In genomic region chr12:57519758-57520007, GRCh38 we compare ENCODE assay signal across 8 cellular contexts. TPM values are rescaled to one million over a fixed set of nuclear protein-coding genes. Genes with fewer than 3 reads are reported as not detected.
DNase-seq lines count a peak whose midpoint lies in the region; ATAC-seq lines count a peak whose summit lies in the region.

No MANE protein-coding gene starts in this region.

- peaks cover 36% of the 10 kb centered on the region for H3K36me3 ChIP-seq in CD4-positive, CD25-positive, alpha-beta regulatory T cell (ENCODE audit: control insufficient read depth, insufficient read depth, low read length)
- peaks cover 17% of the 10 kb centered on the region for H3K36me3 ChIP-seq in mucosa of stomach (ENCODE audit: control insufficient read depth, insufficient read depth, low read length)

- peak overlapping the region; percentile 97 to 99 (median 98) for H3K4me3 Mint-ChIP-seq in CD4-positive, CD25-positive, alpha-beta regulatory T cell

- no peak for ATAC-seq in CD4-positive, CD25-positive, alpha-beta regulatory T cell (ENCODE audit: low read depth in 2 of 2)
- ATAC-seq in GM18907 (IDR thresholded peaks at IDR 0.05; ENCODE audit: unreplicated experiment): no peak
- no peak for ATAC-seq in GM19023 (IDR thresholded peaks at IDR 0.05; ENCODE audit: unreplicated experiment)

- DNase-seq in CD4-positive, CD25-positive, alpha-beta regulatory T cell: peak in 2 of 3 donors; percentile 14 to 27
- DNase-seq in NCI-H748 (lab: John Stamatoyannopoulos, UW; ENCODE audit: unreplicated experiment): peak; percentile 54
- peak in 1 of 61 donors; percentile 18 for DNase-seq in caudate nucleus (lab: John Stamatoyannopoulos, UW)
- no peak for DNase-seq in COR-L47 (lab: John Stamatoyannopoulos, UW)
- no peak for DNase-seq in NCI-H146 (lab: John Stamatoyannopoulos, UW)

- H3K9ac ChIP-seq in mucosa of stomach (ENCODE audit: low read length): peak overlapping the region; percentile 90

- H3K4me1 ChIP-seq in CD4-positive, CD25-positive, alpha-beta regulatory T cell (ENCODE audit: control insufficient read depth, insufficient read depth, low read length, poor library complexity, severe bottlenecking): peaks cover 56% of the 10 kb centered on the region
- peaks cover 42% of the 10 kb centered on the region for H3K4me1 ChIP-seq in mucosa of stomach (ENCODE audit: control insufficient read depth, insufficient read depth, low read length)

- no peaks in the 10 kb centered on the region for H3K27me3 ChIP-seq in CD4-positive, CD25-positive, alpha-beta regulatory T cell (ENCODE audit: control insufficient read depth, insufficient read depth, low read length)
- H3K27me3 ChIP-seq in mucosa of stomach (ENCODE audit: control insufficient read depth, insufficient read depth, low read length): no peaks in the 10 kb centered on the region

- peak overlapping the region; percentile 98 for H3K27ac ChIP-seq in CD4-positive, CD25-positive, alpha-beta regulatory T cell (ENCODE audit: insufficient read depth, low read length, poor library complexity, severe bottlenecking)
- H3K27ac ChIP-seq in caudate nucleus (ENCODE audit: low read depth, low read length): peak overlapping the region; percentile 95

- H3K27me3 Mint-ChIP-seq in CD4-positive, CD25-positive, alpha-beta regulatory T cell: peaks cover 21% of the 10 kb centered on the region

- H3K27ac Mint-ChIP-seq in CD4-positive, CD25-positive, alpha-beta regulatory T cell: peak overlapping the region; percentile 97 to 100 (median 100)

- peaks cover 21 to 65% (median 48%) of the 10 kb centered on the region in 4 donors for H3K4me1 Mint-ChIP-seq in CD4-positive, CD25-positive, alpha-beta regulatory T cell

- H3K36me3 Mint-ChIP-seq in CD4-positive, CD25-positive, alpha-beta regulatory T cell: peaks cover 29% of the 10 kb centered on the region

- peak overlapping the region; percentile 98 for H3K4me3 ChIP-seq in CD4-positive, CD25-positive, alpha-beta regulatory T cell (ENCODE audit: low read depth, low read length)
- peak overlapping the region; percentile 90 for H3K4me3 ChIP-seq in mucosa of stomach (ENCODE audit: low read length)

- H3K9me3 Mint-ChIP-seq in CD4-positive, CD25-positive, alpha-beta regulatory T cell: peaks cover 0 to 3% (median 0%) of the 10 kb centered on the region in 7 donors

- H3K9me3 ChIP-seq in CD4-positive, CD25-positive, alpha-beta regulatory T cell (ENCODE audit: control insufficient read depth in 2 of 2, low read length in 2 of 2): no peaks in the 10 kb centered on the region
- no peaks in the 10 kb centered on the region for H3K9me3 ChIP-seq in mucosa of stomach (ENCODE audit: control insufficient read depth, low read length)

RNA-seq across cellular contexts. Expression of gene DDIT3, which starts 0.6 kb away (rescaled TPM):
- 159 TPM for total RNA-seq in CD4-positive, CD25-positive, alpha-beta regulatory T cell
- polyA plus RNA-seq in CD4-positive, CD25-positive, alpha-beta regulatory T cell: 10 to 100 TPM; 17.8 to 25.3 (median 20.9) TPM

RNA-seq across cellular contexts. Expression of gene MBD6, which starts 2.9 kb away (rescaled TPM):
- 104 TPM for total RNA-seq in CD4-positive, CD25-positive, alpha-beta regulatory T cell
- polyA plus RNA-seq in CD4-positive, CD25-positive, alpha-beta regulatory T cell: 1 to 10 TPM; 1.8 to 3.0 (median 2.3) TPM

RNA-seq across cellular contexts. Expression of gene DCTN2, which starts 27.3 kb away (rescaled TPM):
- total RNA-seq in CD4-positive, CD25-positive, alpha-beta regulatory T cell: 74.9 TPM
- polyA plus RNA-seq in CD4-positive, CD25-positive, alpha-beta regulatory T cell: 10 to 100 TPM; 75.1 to 91.6 (median 78.9) TPM

RNA-seq across cellular contexts. Expression of gene KIF5A, which starts 30.2 kb away (rescaled TPM):
- 0.72 TPM for total RNA-seq in CD4-positive, CD25-positive, alpha-beta regulatory T cell
- polyA plus RNA-seq in CD4-positive, CD25-positive, alpha-beta regulatory T cell: under 1 TPM in 2 of 4 donors, not detected in 2; 0.05 to 0.06 TPM

RNA-seq across cellular contexts. Expression of gene MARS1, which starts 31.8 kb away (rescaled TPM):
- total RNA-seq in CD4-positive, CD25-positive, alpha-beta regulatory T cell: 219 TPM
- polyA plus RNA-seq in CD4-positive, CD25-positive, alpha-beta regulatory T cell: 10 to 100 TPM; 71.9 to 89.4 (median 80.1) TPM

Comparison
In these comparisons a context has a peak if more than half of its experiments do, and no peak if none do; other contexts are left out.
1. DNase-seq: peak in CD4-positive, CD25-positive, alpha-beta regulatory T cell (2 of 3) and NCI-H748 (single experiment); none in COR-L47 (single experiment) and NCI-H146 (single experiment).